Comparison of ENCODE assay signal across 20 cellular contexts in genomic region chr16:89156740-89157645, GRCh38. TPM values are rescaled to one million over a fixed set of nuclear protein-coding genes. Genes with fewer than 3 reads are reported as not detected.
DNase-seq lines count a peak whose midpoint lies in the region; ATAC-seq, FAIRE-seq and TF ChIP-seq lines count a peak whose summit lies in the region.
"Had no signal": no experiment of that assay in that cellular context is flagged by ENCODE, and none has a peak within 500 bp of the region (broad histone marks: within the 10 kb centered on the region; RNA-seq: fewer than 3 reads in every experiment).

No MANE protein-coding gene starts in this region.

- H3K27me3 ChIP-seq in GM12878 (replicated peaks in 1 of 2; ENCODE audit: control insufficient read depth in 2 of 2, insufficient read depth in 2 of 2, low read length in 1 of 2) (no peaks in the 10 kb centered on the region), keratinocyte (ENCODE audit: control insufficient read depth, extremely low read depth, insufficient read depth, low read length) (peaks cover 31% of the 10 kb centered on the region)

- peaks cover 0 to 4% of the 10 kb centered on the region in 2 donors for H3K9me3 Mint-ChIP-seq in activated naive CD4-positive, alpha-beta T cell treated with anti-CD3 and anti-CD28 coated beads, Interleukin-2, amount 50 U/mL, for 72 hours
- H3K9me3 Mint-ChIP-seq in stimulated activated naive B cell treated with anti-CD40 and anti-IgM and Interleukin-4, amounts not matched to agents 10 μg/mL and 1 μg/mL and 100 μg/mL, for 72 hours, result peaks cover 0 to 2% of the 10 kb centered on the region in 2 donors

- RAD21 ChIA-PET in GM12878 (lab: Charles Lee; ENCODE audit: unreplicated experiment), result no interaction called here

- no peak for DNase-seq in activated naive CD4-positive, alpha-beta T cell treated with anti-CD3 and anti-CD28 coated beads, Interleukin-2, amount 50 U/mL, for 72 hours (ENCODE audit: low spot score in 2 of 2)
- no peak for DNase-seq in activated naive CD4-positive, alpha-beta T cell treated with anti-CD3 and anti-CD28 coated beads, Interleukin-2, amount 50 U/mL, for 16 hours
- DNase-seq in GM12878 (ENCODE audit: low read depth, low spot score) (no peak), keratinocyte (ENCODE audit: low read depth, low spot score) (peak; percentile 75), DMS 273 treated with DMSO at 0.1 percent for 48 hours (lab: John Stamatoyannopoulos, UW) (no peak), NCI-H2107 treated with DMSO at 0.1 percent for 48 hours (lab: John Stamatoyannopoulos, UW; ENCODE audit: unreplicated experiment) (no peak)
- no peak for DNase-seq in stimulated activated naive B cell treated with anti-CD40 and anti-IgM and Interleukin-4, amounts not matched to agents 10 μg/mL and 1 μg/mL and 100 μg/mL, for 72 hours
- DNase-seq: CD8-positive, alpha-beta memory T cell; DMS79 treated with DMSO at 0.1 percent for 48 hours; NCI-H1105 treated with DMSO at 0.1 percent for 48 hours; NCI-H1694; NCI-H2081 treated with DMSO at 0.1 percent for 48 hours; OCI-M1; Right ventricle myocardium superior had no signal

- H3K9me3 ChIP-seq in GM12878 (replicated peaks; ENCODE audit: control insufficient read depth, insufficient read depth, low read length), result no peaks in the 10 kb centered on the region; the same call in 2 of the 3 replicates
- peaks cover 10% of the 10 kb centered on the region for H3K9me3 ChIP-seq in keratinocyte (ENCODE audit: control insufficient read depth, low read depth, low read length)
- H3K9me3 ChIP-seq: HAP-1 had no signal

- H3K4me3 ChIP-seq in GM12878 (no peak overlapping the region), keratinocyte (ENCODE audit: control insufficient read depth in 2 of 3, extremely low read depth in 1 of 3, insufficient read depth in 2 of 3, low read depth in 1 of 3, low read length in 3 of 3) (no peak overlapping the region)
- H3K4me3 ChIP-seq: HAP-1 had no signal

- H2AFZ ChIP-seq in GM12878 (ENCODE audit: control insufficient read depth, low read depth, low read length) (no peak overlapping the region), keratinocyte (ENCODE audit: control insufficient read depth, low read length) (no peak overlapping the region)

- WGBS in GM12878 (ENCODE audit: insufficient coverage, insufficient replicate concordance, low lambda C conversion rate, missing lambda C conversion rate), result 79% methylated on average over 26 of the region's 26 CpGs

- CTCF ChIA-PET in GM12878 (lab: Yijun Ruan, JAX), result interaction anchor here (0.7 to 1.5 kb wide), 3 partner anchors 10 to 395 kb away, joined by 3 to 4 read pairs (median 4); no protein-coding TSS in a partner anchor

- H4K20me1 ChIP-seq in GM12878 (ENCODE audit: control insufficient read depth, insufficient read depth), result no peaks in the 10 kb centered on the region
- H4K20me1 ChIP-seq in keratinocyte (ENCODE audit: control insufficient read depth, extremely low read depth, insufficient read depth, low read length), result no peaks in the 10 kb centered on the region

- peaks cover 9 to 18% of the 10 kb centered on the region in 2 donors for H3K4me1 Mint-ChIP-seq in stimulated activated naive B cell treated with anti-CD40 and anti-IgM and Interleukin-4, amounts not matched to agents 10 μg/mL and 1 μg/mL and 100 μg/mL, for 72 hours

- H3K9ac ChIP-seq in GM12878 (ENCODE audit: control insufficient read depth, insufficient read depth, low read length) (no peak overlapping the region), keratinocyte (ENCODE audit: control insufficient read depth, extremely low read depth, insufficient read depth, low read length) (no peak overlapping the region)

- H3K9me1 ChIP-seq in keratinocyte (ENCODE audit: control insufficient read depth, extremely low read depth, insufficient read depth, low read length), result no peaks in the 10 kb centered on the region

- ATAC-seq in activated naive CD4-positive, alpha-beta T cell treated with anti-CD3 and anti-CD28 coated beads, Interleukin-2, amount 50 U/mL, for 72 hours, result peak in 1 of 2 donors; percentile 8
- ATAC-seq in GM12878, result no peak
- peak; percentile 2 to 21 for ATAC-seq in stimulated activated naive B cell treated with anti-CD40 and anti-IgM and Interleukin-4, amounts not matched to agents 10 μg/mL and 1 μg/mL and 100 μg/mL, for 72 hours (replicated peaks)
- ATAC-seq in GM21423 (IDR thresholded peaks at IDR 0.05; ENCODE audit: unreplicated experiment), result no peak

- intact Hi-C loops in GM12878 (cut with micrococcal nuclease; ENCODE audit: unreplicated experiment), result no loop called here

- dilution Hi-C loops in keratinocyte (cut with MboI; ENCODE audit: extremely low pct_ligation_motif_present, low sequenced_read_pairs), result no loop called here

- peak; percentile 37; the same call in 1 of the 2 replicates for TF ChIP-seq POLR2A in GM12878 (IDR thresholded peaks at IDR 0.05; ENCODE audit: low read depth, low read length)

- H3K4me3 Mint-ChIP-seq in stimulated activated naive B cell treated with anti-CD40 and anti-IgM and Interleukin-4, amounts not matched to agents 10 μg/mL and 1 μg/mL and 100 μg/mL, for 72 hours, result peak overlapping the region in 1 of 2 donors; percentile 1
- H3K4me3 Mint-ChIP-seq: CD8-positive, alpha-beta memory T cell had no signal

- SMC1A ChIA-PET in GM12878 (lab: Charles Lee; ENCODE audit: uncharacterized antibody, unreplicated experiment), result interaction anchor here (1.7 kb wide), 1 partner anchor 185 kb away, joined by 5 read pairs; no protein-coding TSS in a partner anchor

- FAIRE-seq in GM12878 (lab: Jason Lieb, UNC), result no peak
- FAIRE-seq in keratinocyte (lab: Jason Lieb, UNC), result no peak
- FAIRE-seq: D721Med had no signal

- POLR2A ChIA-PET in GM12878 (lab: Charles Lee), result no interaction called here

- H3K27me3 Mint-ChIP-seq in stimulated activated naive B cell treated with anti-CD40 and anti-IgM and Interleukin-4, amounts not matched to agents 10 μg/mL and 1 μg/mL and 100 μg/mL, for 72 hours, result peaks cover 3 to 5% of the 10 kb centered on the region in 2 donors
- H3K27me3 Mint-ChIP-seq: CD8-positive, alpha-beta memory T cell had no signal

- no peak overlapping the region for H3K27ac ChIP-seq in GM12878 (ENCODE audit: control insufficient read depth, insufficient read depth)
- no peak overlapping the region for H3K27ac ChIP-seq in keratinocyte (ENCODE audit: control insufficient read depth, insufficient read depth, low read length)
- H3K27ac ChIP-seq: HL-60 had no signal

- no TSS peak for BruUV-seq in GM12878 (replicated peaks; lab: Mats Ljungman, UMichigan)

- no peaks in the 10 kb centered on the region for H3K4me1 ChIP-seq in GM12878 (ENCODE audit: control insufficient read depth, insufficient read depth, low read length)
- no peaks in the 10 kb centered on the region for H3K4me1 ChIP-seq in keratinocyte (ENCODE audit: control insufficient read depth, extremely low read depth, insufficient read depth, low read length)
- H3K4me1 ChIP-seq: HAP-1 had no signal

- TF ChIP-seq EP300 in GM12878 (IDR thresholded peaks at IDR 0.05; ENCODE audit: borderline replicate concordance in 1 of 2, control insufficient read depth in 1 of 2, low read depth in 2 of 2, low read length in 2 of 2), result no peak

- no peak for TF ChIP-seq RAD21 in GM12878 (IDR thresholded peaks at IDR 0.05; ENCODE audit: insufficient read depth, low read depth, low read length)

- H3K79me2 ChIP-seq in GM12878 (ENCODE audit: control insufficient read depth, insufficient read depth, low read length) (no peaks in the 10 kb centered on the region), keratinocyte (ENCODE audit: control insufficient read depth, insufficient read depth, low read length) (no peaks in the 10 kb centered on the region)

- H3K27ac Mint-ChIP-seq in activated naive CD4-positive, alpha-beta T cell treated with anti-CD3 and anti-CD28 coated beads, Interleukin-2, amount 50 U/mL, for 72 hours, result peak overlapping the region; percentile 72 to 86
- H3K27ac Mint-ChIP-seq in stimulated activated naive B cell treated with anti-CD40 and anti-IgM and Interleukin-4, amounts not matched to agents 10 μg/mL and 1 μg/mL and 100 μg/mL, for 72 hours, result no peak overlapping the region

- in situ Hi-C loops in GM12878 (cut with MboI), result no loop called here

- no peaks in the 10 kb centered on the region for H3K36me3 Mint-ChIP-seq in activated naive CD4-positive, alpha-beta T cell treated with anti-CD3 and anti-CD28 coated beads, Interleukin-2, amount 50 U/mL, for 72 hours
- peaks cover 5 to 10% of the 10 kb centered on the region in 2 donors for H3K36me3 Mint-ChIP-seq in stimulated activated naive B cell treated with anti-CD40 and anti-IgM and Interleukin-4, amounts not matched to agents 10 μg/mL and 1 μg/mL and 100 μg/mL, for 72 hours

- no peak overlapping the region for H3K4me2 ChIP-seq in GM12878 (ENCODE audit: control insufficient read depth, insufficient read depth)
- no peak overlapping the region for H3K4me2 ChIP-seq in keratinocyte (ENCODE audit: control insufficient read depth, extremely low read depth, insufficient read depth, low read depth, low read length)

- H3K36me3 ChIP-seq in GM12878 (ENCODE audit: control insufficient read depth in 2 of 2, insufficient read depth in 2 of 2, low read length in 1 of 2) (no peaks in the 10 kb centered on the region), keratinocyte (ENCODE audit: control insufficient read depth in 2 of 2, extremely low read depth in 1 of 2, insufficient read depth in 2 of 2, low read length in 2 of 2) (no peaks in the 10 kb centered on the region)
- H3K36me3 ChIP-seq: HAP-1 had no signal

- TF ChIP-seq CTCF in GM12878 (IDR thresholded peaks at IDR 0.05 in 2 of 3, conservative IDR thresholded peaks at IDR 0.05 in 1 of 3; ENCODE audit: control insufficient read depth in 2 of 3, extremely low read depth in 1 of 3, insufficient read depth in 1 of 3, low read depth in 3 of 3, low read length in 3 of 3) (no peak), keratinocyte (optimal IDR thresholded peaks at IDR 0.05 in 1 of 3, IDR thresholded peaks at IDR 0.05 in 1 of 3, conservative IDR thresholded peaks at IDR 0.05 in 1 of 3; ENCODE audit: extremely low read depth in 1 of 3, insufficient read depth in 2 of 3, low read length in 3 of 3) (no peak)

RNA-seq across cellular contexts. Expression of gene CDH15, which starts 14.6 kb away (rescaled TPM):
- total RNA-seq in activated naive CD4-positive, alpha-beta T cell treated with anti-CD3 and anti-CD28 coated beads, Interleukin-2, amount 50 U/mL, for 72 hours, result under 1 TPM in 1 of 2 donors, not detected in 1; 0.75 TPM
- total RNA-seq in GM12878 (2013; cell fraction: nucleolus; rRNA removed), result not detected in 2 replicates
- total RNA-seq in GM12878 (2014; rRNA removed) (0.06 TPM in 1 of 2 replicates, not detected in the other), GM12878 (2014; rRNA removed; fragmentation: Illumina TruSeq; extraction: Trizol) (not detected in 2 replicates), GM12878 (2021) (not detected in 2 replicates)
- polyA plus RNA-seq in GM12878 (2011; ENCODE audit: low read depth), result not detected
- polyA plus RNA-seq in GM12878 (2011; rRNA removed) (not detected in 2 replicates), GM12878 (2014; fragmentation: Illumina TruSeq; extraction: Trizol) (not detected in 2 replicates), GM12878 (2014; fragmentation: Nextera tagmentation; extraction: Ambion mirVana) (under 1 TPM in 1 of 2 experiments, not detected in 1; 0.02 TPM), GM12878 (2014; rRNA removed) (0.05 TPM in 1 of 2 replicates, not detected in the other), GM12878 (2016; fragmentation: Nextera tagmentation; extraction: Ambion mirVana) (not detected), keratinocyte (not detected in 3 replicates)
- not detected in 2 replicates for polyA plus RNA-seq in GM12878 (2011; cell fraction: cytosol; rRNA removed)
- not detected in 2 replicates for polyA plus RNA-seq in GM12878 (2011; cell fraction: nucleus; rRNA removed)
- 0.20 TPM in 1 of 2 replicates, not detected in the other for polyA plus RNA-seq in GM12878 (2012)
- polyA minus RNA-seq in GM12878 (2011; rRNA and poly(A)+ RNA removed), result not detected in 2 replicates
- not detected in 2 replicates for polyA minus RNA-seq in GM12878 (2011; cell fraction: cytosol; rRNA and poly(A)+ RNA removed)
- polyA minus RNA-seq in GM12878 (2011; cell fraction: nucleus; rRNA and poly(A)+ RNA removed), result not detected in 2 replicates
- polyA plus RNA-seq in keratinocyte (2011; ENCODE audit: low read depth), result not detected
- polyA plus RNA-seq in keratinocyte (2011; cell fraction: cytosol; rRNA removed), result not detected in 2 replicates
- polyA plus RNA-seq in keratinocyte (2011; cell fraction: nucleus; rRNA removed), result not detected in 2 replicates
- polyA plus RNA-seq in keratinocyte (2012; ENCODE audit: low replicate concordance), result 0.07 TPM in 1 of 2 replicates, not detected in the other
- polyA minus RNA-seq in keratinocyte, result not detected in 3 replicates
- not detected for polyA minus RNA-seq in keratinocyte (2011; cell fraction: cytosol; rRNA and poly(A)+ RNA removed)
- polyA minus RNA-seq in keratinocyte (2011; cell fraction: nucleus; rRNA and poly(A)+ RNA removed), result not detected in 2 replicates
- total RNA-seq: A172; CD8-positive, alpha-beta memory T cell; Right ventricle myocardium superior had no signal
- polyA plus RNA-seq: CD8-positive, alpha-beta memory T cell had no signal

RNA-seq across cellular contexts. Expression of gene SLC22A31, which starts 43.3 kb away (rescaled TPM):
- 1 to 10 TPM; 1.6 to 3.7 TPM for total RNA-seq in activated naive CD4-positive, alpha-beta T cell treated with anti-CD3 and anti-CD28 coated beads, Interleukin-2, amount 50 U/mL, for 72 hours
- not detected in 2 replicates for total RNA-seq in GM12878 (2013; cell fraction: nucleolus; rRNA removed)
- total RNA-seq in GM12878 (2014; rRNA removed) (not detected in 2 replicates), GM12878 (2014; rRNA removed; fragmentation: Illumina TruSeq; extraction: Trizol) (not detected in 2 replicates), GM12878 (2021) (0.19 TPM in 1 of 2 replicates, not detected in the other)
- not detected for polyA plus RNA-seq in GM12878 (2011; ENCODE audit: low read depth)
- polyA plus RNA-seq in GM12878 (2011; rRNA removed) (0.20 and 0.23 TPM in 2 replicates), GM12878 (2014; fragmentation: Illumina TruSeq; extraction: Trizol) (not detected in 2 replicates), GM12878 (2014; fragmentation: Nextera tagmentation; extraction: Ambion mirVana) (not detected), GM12878 (2014; rRNA removed) (0.24 and 0.27 TPM in 2 replicates), GM12878 (2016; fragmentation: Nextera tagmentation; extraction: Ambion mirVana) (under 1 TPM in 1 of 2 experiments, not detected in 1; 0.13 TPM), keratinocyte (0.05 TPM in 1 of 3 replicates, not detected in the others)
- 0.75 and 0.94 TPM in 2 replicates for polyA plus RNA-seq in GM12878 (2011; cell fraction: cytosol; rRNA removed)
- 12.2 and 13.6 TPM in 2 replicates for polyA plus RNA-seq in GM12878 (2011; cell fraction: nucleus; rRNA removed)
- not detected in 2 replicates for polyA plus RNA-seq in GM12878 (2012)
- 0.52 TPM in 1 of 2 replicates, not detected in the other for polyA minus RNA-seq in GM12878 (2011; rRNA and poly(A)+ RNA removed)
- not detected in 2 replicates for polyA minus RNA-seq in GM12878 (2011; cell fraction: cytosol; rRNA and poly(A)+ RNA removed)
- 0.96 TPM in 1 of 2 replicates, not detected in the other for polyA minus RNA-seq in GM12878 (2011; cell fraction: nucleus; rRNA and poly(A)+ RNA removed)
- not detected for polyA plus RNA-seq in keratinocyte (2011; ENCODE audit: low read depth)
- not detected in 2 replicates for polyA plus RNA-seq in keratinocyte (2011; cell fraction: cytosol; rRNA removed)
- polyA plus RNA-seq in keratinocyte (2011; cell fraction: nucleus; rRNA removed), result 0.09 and 0.35 TPM in 2 replicates
- polyA plus RNA-seq in keratinocyte (2012; ENCODE audit: low replicate concordance), result 0.54 TPM in 1 of 2 replicates, not detected in the other
- polyA minus RNA-seq in keratinocyte, result not detected in 3 replicates
- polyA minus RNA-seq in keratinocyte (2011; cell fraction: cytosol; rRNA and poly(A)+ RNA removed), result not detected
- not detected in 2 replicates for polyA minus RNA-seq in keratinocyte (2011; cell fraction: nucleus; rRNA and poly(A)+ RNA removed)
- total RNA-seq: A172; CD8-positive, alpha-beta memory T cell; NCI-H460; Right ventricle myocardium superior had no signal
- polyA plus RNA-seq: CD8-positive, alpha-beta memory T cell had no signal

Comparison
In these comparisons a context has a peak if more than half of its experiments do, and no peak if none do; other contexts are left out.
1. ATAC-seq: peak in stimulated activated naive B cell treated with anti-CD40 and anti-IgM and Interleukin-4, amounts not matched to agents 10 μg/mL and 1 μg/mL and 100 μg/mL, for 72 hours (2 of 2); none in GM12878 (single experiment) and GM21423 (single experiment).